In genomic region chr1:226981838-226982237, GRCh38 we compare ENCODE assay signal across 18 cellular contexts. TPM values are rescaled to one million over a fixed set of nuclear protein-coding genes. Genes with fewer than 3 reads are reported as not detected.
DNase-seq lines count a peak whose midpoint lies in the region; ATAC-seq and TF ChIP-seq lines count a peak whose summit lies in the region.
"Had no signal": no experiment of that assay in that cellular context is flagged by ENCODE, and none has a peak within 500 bp of the region (broad histone marks: within the 10 kb centered on the region; RNA-seq: fewer than 3 reads in every experiment).

No MANE protein-coding gene starts in this region.

- peaks cover 2% of the 10 kb centered on the region for H3K36me3 Mint-ChIP-seq in activated CD8-positive, alpha-beta memory T cell treated with anti-CD3 and anti-CD28 coated beads, Interleukin-2, amount 10 ng/mL, durations not matched to agents 7 days and 5 days

- H3K36me3 ChIP-seq in sigmoid colon, result peaks cover 25 to 96% (median 53%) of the 10 kb centered on the region in 4 donors

- peak overlapping the region in 31 of 59 donors; percentile 17 to 91 (median 82) for H3K27ac ChIP-seq in dorsolateral prefrontal cortex
- no peak overlapping the region for H3K27ac ChIP-seq in sigmoid colon
- no peak overlapping the region for H3K27ac ChIP-seq in foreskin keratinocyte
- H3K27ac ChIP-seq: 22Rv1 had no signal

- no peaks in the 10 kb centered on the region for H3K27me3 Mint-ChIP-seq in activated CD8-positive, alpha-beta memory T cell treated with anti-CD3 and anti-CD28 coated beads, Interleukin-2, amount 10 ng/mL, durations not matched to agents 7 days and 5 days
- H3K27me3 Mint-ChIP-seq: CD4-positive, alpha-beta memory T cell had no signal

- H3K4me3 Mint-ChIP-seq in activated CD8-positive, alpha-beta memory T cell treated with anti-CD3 and anti-CD28 coated beads, Interleukin-2, amount 10 ng/mL, durations not matched to agents 7 days and 5 days, result no peak overlapping the region
- H3K4me3 Mint-ChIP-seq: CD4-positive, alpha-beta memory T cell had no signal

- no peaks in the 10 kb centered on the region for H3K9me3 ChIP-seq in sigmoid colon
- H3K9me3 ChIP-seq: BE2C had no signal

- no peak overlapping the region for H3K4me3 ChIP-seq in dorsolateral prefrontal cortex
- H3K4me3 ChIP-seq in sigmoid colon, result no peak overlapping the region

- H3K27me3 ChIP-seq in dorsolateral prefrontal cortex (no peaks in the 10 kb centered on the region), sigmoid colon (no peaks in the 10 kb centered on the region), foreskin keratinocyte (no peaks in the 10 kb centered on the region)
- H3K27me3 ChIP-seq: BE2C had no signal

- H3K27ac Mint-ChIP-seq in activated CD8-positive, alpha-beta memory T cell treated with anti-CD3 and anti-CD28 coated beads, Interleukin-2, amount 10 ng/mL, durations not matched to agents 7 days and 5 days, result no peak overlapping the region
- H3K27ac Mint-ChIP-seq: CD4-positive, alpha-beta memory T cell had no signal

- CTCF ChIA-PET in activated CD8-positive, alpha-beta memory T cell treated with anti-CD3 and anti-CD28 coated beads, Interleukin-2, amount 10 ng/mL, durations not matched to agents 7 days and 5 days (lab: Charles Lee), result no interaction called here

- H3K9me3 Mint-ChIP-seq in activated CD8-positive, alpha-beta memory T cell treated with anti-CD3 and anti-CD28 coated beads, Interleukin-2, amount 10 ng/mL, durations not matched to agents 7 days and 5 days (ENCODE audit: low read depth), result no peaks in the 10 kb centered on the region
- H3K9me3 Mint-ChIP-seq: CD4-positive, alpha-beta memory T cell had no signal

- intact Hi-C loops in dorsolateral prefrontal cortex (cut with DNase I) (loop anchor here in 1 of 2 donors (10.0 kb wide), 1 partner anchor 453 kb away; no protein-coding TSS in a partner anchor), sigmoid colon (cut with DNase I) (no loop called here)

- DNase-seq in activated CD8-positive, alpha-beta memory T cell treated with anti-CD3 and anti-CD28 coated beads for 24 hours, result peak; percentile 35
- no peak for DNase-seq in activated CD8-positive, alpha-beta memory T cell treated with anti-CD3 and anti-CD28 coated beads, Interleukin-2, amount 10 ng/mL, durations not matched to agents 7 days and 5 days
- DNase-seq in D341Med (ENCODE audit: low spot score) (peak; percentile 30), dorsolateral prefrontal cortex (no peak), sigmoid colon (peak; percentile 57), foreskin keratinocyte (no peak)
- DNase-seq: BE2C; Calu3; CD4-positive, alpha-beta memory T cell; DND-41; HCEC 1CT; KG1; NCI-H1436 treated with DMSO at 0.1 percent for 48 hours; NCI-H2227 treated with DMSO at 0.1 percent for 48 hours; NCI-H524 had no signal

- H3K4me1 Mint-ChIP-seq in activated CD8-positive, alpha-beta memory T cell treated with anti-CD3 and anti-CD28 coated beads, Interleukin-2, amount 10 ng/mL, durations not matched to agents 7 days and 5 days, result no peaks in the 10 kb centered on the region
- H3K4me1 Mint-ChIP-seq: CD4-positive, alpha-beta memory T cell had no signal

- no peak for TF ChIP-seq EP300 in sigmoid colon (IDR thresholded peaks at IDR 0.05)

- 94 to 96% methylated on average over 18 of the region's 18 CpGs for WGBS in sigmoid colon, 2 donors

- peaks cover 0 to 3% (median 0%) of the 10 kb centered on the region in 4 donors for H3K4me1 ChIP-seq in sigmoid colon
- H3K4me1 ChIP-seq in foreskin keratinocyte, result no peaks in the 10 kb centered on the region
- H3K4me1 ChIP-seq: BE2C had no signal

- no peak for ATAC-seq in activated CD8-positive, alpha-beta memory T cell treated with anti-CD3 and anti-CD28 coated beads, Interleukin-2, amount 10 ng/mL, durations not matched to agents 7 days and 5 days
- ATAC-seq in foreskin keratinocyte (no peak), HG02588 (IDR thresholded peaks at IDR 0.05; ENCODE audit: unreplicated experiment) (no peak), HG03025 (IDR thresholded peaks at IDR 0.05; ENCODE audit: low FRiP score, unreplicated experiment) (no peak)

- no peak for TF ChIP-seq POLR2A in sigmoid colon (IDR thresholded peaks at IDR 0.05)

- no peak for TF ChIP-seq CTCF in dorsolateral prefrontal cortex (IDR thresholded peaks at IDR 0.05 in 54 of 56, conservative IDR thresholded peaks at IDR 0.05 in 2 of 56; ENCODE audit: low read depth in 1 of 56, partially characterized antibody in 56 of 56)
- TF ChIP-seq CTCF in sigmoid colon (IDR thresholded peaks at IDR 0.05), result no peak
- TF ChIP-seq CTCF in foreskin keratinocyte (conservative IDR thresholded peaks at IDR 0.05), result no peak

RNA-seq across cellular contexts. Expression of gene COQ8A, which starts 41.7 kb away (rescaled TPM):
- total RNA-seq in activated CD8-positive, alpha-beta memory T cell treated with anti-CD3 and anti-CD28 coated beads, Interleukin-2, amount 10 ng/mL, durations not matched to agents 7 days and 5 days, result 10 to 100 TPM; 19.0 to 22.1 TPM
- 10 to 100 TPM; 27.2 to 59.8 (median 44.7) TPM for total RNA-seq in dorsolateral prefrontal cortex
- total RNA-seq in sigmoid colon, result 100 to 1,000 TPM in 2 of 4 donors, 10 to 100 TPM in 2; 57.8 to 129 (median 91.6) TPM
- polyA plus RNA-seq in sigmoid colon, result 10 to 100 TPM; 20.3 to 60.2 (median 20.4) TPM
- total RNA-seq in foreskin keratinocyte, result 4.0 and 4.5 TPM in 2 replicates
- polyA plus RNA-seq in foreskin keratinocyte, result 3.6 and 4.6 TPM in 2 replicates

Comparison
In these comparisons a context has a peak if more than half of its experiments do, and no peak if none do; other contexts are left out.
1. DNase-seq: peak in activated CD8-positive, alpha-beta memory T cell treated with anti-CD3 and anti-CD28 coated beads for 24 hours (single experiment), D341Med (single experiment) and sigmoid colon (single experiment); none in activated CD8-positive, alpha-beta memory T cell treated with anti-CD3 and anti-CD28 coated beads, Interleukin-2, amount 10 ng/mL, durations not matched to agents 7 days and 5 days (single experiment), dorsolateral prefrontal cortex (0 of 10) and foreskin keratinocyte (0 of 2).
2. H3K27ac ChIP-seq: peak in dorsolateral prefrontal cortex (31 of 59); none in sigmoid colon (0 of 4) and foreskin keratinocyte (single experiment).